In genomic region chr13:109779074-109779473, GRCh38 we compare ENCODE assay signal across 8 cellular contexts. TPM values are rescaled to one million over a fixed set of nuclear protein-coding genes. Genes with fewer than 3 reads are reported as not detected.
A peak's percentile ranks its signal among the peaks of the same experiment; 100 is the strongest.
DNase-seq lines count a peak whose midpoint lies in the region; ATAC-seq and TF ChIP-seq lines count a peak whose summit lies in the region.

No MANE protein-coding gene starts in this region.

- ATAC-seq in HG02981 (IDR thresholded peaks at IDR 0.05; ENCODE audit: unreplicated experiment), result no peak

- DNase-seq in NCI-H748 (lab: John Stamatoyannopoulos, UW; ENCODE audit: unreplicated experiment), result peak; percentile 28
- no peak for DNase-seq in NCI-H748 treated with DMSO at 0.1 percent for 48 hours (lab: John Stamatoyannopoulos, UW)
- DNase-seq in activated CD4-positive, alpha-beta T cell treated with anti-CD3 and anti-CD28 coated beads for 4 hours, result peak; percentile 46 to 51
- DNase-seq in epithelial cell of proximal tubule (ENCODE audit: low read depth), result no peak
- DNase-seq in stimulated activated naive CD4-positive, alpha-beta T cell treated with Interleukin-2 at 50 U/mL for 16 hours (lab: John Stamatoyannopoulos, UW), result peak; percentile 36
- no peak for DNase-seq in NCI-H345 (lab: John Stamatoyannopoulos, UW)
- DNase-seq in putamen (ENCODE audit: low spot score), result no peak

- H3K4me3 ChIP-seq in epithelial cell of proximal tubule (ENCODE audit: low read depth, low read length), result peak overlapping the region; percentile 63

- TF ChIP-seq CTCF in epithelial cell of proximal tubule (conservative IDR thresholded peaks at IDR 0.05; ENCODE audit: low read depth, low read length), result no peak

RNA-seq across cellular contexts. Expression of gene IRS2, which starts 7.3 kb away (rescaled TPM):
- 14.0 and 14.5 TPM in 2 replicates for total RNA-seq in epithelial cell of proximal tubule

Comparison
In these comparisons a context has a peak if more than half of its experiments do, and no peak if none do; other contexts are left out.
1. DNase-seq: peak in NCI-H748 (single experiment), activated CD4-positive, alpha-beta T cell treated with anti-CD3 and anti-CD28 coated beads for 4 hours (2 of 2) and stimulated activated naive CD4-positive, alpha-beta T cell treated with Interleukin-2 at 50 U/mL for 16 hours (single experiment); none in NCI-H748 treated with DMSO at 0.1 percent for 48 hours (single experiment), epithelial cell of proximal tubule (single experiment), NCI-H345 (single experiment) and putamen (single experiment).